Comparison of ENCODE assay signal across 21 cellular contexts in genomic region chr1:3790501-3790923, GRCh38. TPM values are rescaled to one million over a fixed set of nuclear protein-coding genes. Genes with fewer than 3 reads are reported as not detected.
"Had no signal": no experiment of that assay in that cellular context is flagged by ENCODE, and none has a peak within 500 bp of the region (broad histone marks: within the 10 kb centered on the region; RNA-seq: fewer than 3 reads in every experiment).

No MANE protein-coding gene starts in this region.

- H3K27me3 ChIP-seq: brain microvascular endothelial cell, sigmoid colon, thyroid gland had no signal

- H3K4me3 Mint-ChIP-seq: activated T-helper 17 cell treated with anti-CD3 and anti-CD28 coated beads, Interleukin-2, amount 50 U/mL, for 72 hours; nephron progenitor cell had no signal

- FAIRE-seq: keratinocyte, urothelium cell line had no signal

- H3K9me3 Mint-ChIP-seq: activated T-helper 17 cell treated with anti-CD3 and anti-CD28 coated beads, Interleukin-2, amount 50 U/mL, for 72 hours; nephron progenitor cell had no signal

- H3K4me3 ChIP-seq: psoas muscle, sigmoid colon, thyroid gland had no signal

- ATAC-seq: activated T-helper 17 cell treated with anti-CD3 and anti-CD28 coated beads, Interleukin-2, amount 50 U/mL, for 72 hours had no signal

- H3K27ac Mint-ChIP-seq: activated T-helper 17 cell treated with anti-CD3 and anti-CD28 coated beads, Interleukin-2, amount 50 U/mL, for 72 hours had no signal

- H3K27me3 Mint-ChIP-seq: activated T-helper 17 cell treated with anti-CD3 and anti-CD28 coated beads, Interleukin-2, amount 50 U/mL, for 72 hours had no signal

- H3K9me3 ChIP-seq: psoas muscle, sigmoid colon, thyroid gland had no signal

- H3K27ac ChIP-seq: brain microvascular endothelial cell, psoas muscle, sigmoid colon, thyroid gland had no signal

- DNase-seq: activated CD4-positive, alpha-beta T cell treated with anti-CD3 and anti-CD28 coated beads for 1 hour; activated CD4-positive, alpha-beta T cell treated with anti-CD3 and anti-CD28 coated beads, Interleukin-2, amount 50 U/mL, for 4 hours; activated naive CD4-positive, alpha-beta T cell treated with Interleukin-2 at 50 U/mL for 16 hours; anterior cingulate cortex; brain microvascular endothelial cell; cerebellar nuclear complex; effector memory CD4-positive, alpha-beta T cell; foreskin melanocyte; nephron progenitor cell; sigmoid colon; stimulated activated CD4-positive, alpha-beta T cell treated with anti-CD3 and anti-CD28 coated beads, Interleukin-1b, Interleukin-23, amount 100 ng/mL, for 48 hours; thyroid gland had no signal

RNA-seq across cellular contexts. Expression of gene SMIM1, which starts 18.0 kb away (rescaled TPM):
- total RNA-seq: T-helper 1 cell treated with Interleukin-12 subunit alpha and Interleukin-12 subunit beta and Interleukin-4 antibody, amounts not matched to agents 30 ng/mL and 1 ng/mL, for 36 hours had no signal
- polyA plus RNA-seq: fibroblast of lung had no signal

RNA-seq across cellular contexts. Expression of gene CCDC27, which starts 38.3 kb away (rescaled TPM):
- total RNA-seq: activated T-helper 17 cell treated with anti-CD3 and anti-CD28 coated beads, Interleukin-2, amount 50 U/mL, for 72 hours; fibroblast of lung; liver; mesenteric fat pad; osteocyte; sigmoid colon; T-helper 1 cell treated with Interleukin-12 subunit alpha and Interleukin-12 subunit beta and Interleukin-4 antibody, amounts not matched to agents 30 ng/mL and 1 ng/mL, for 36 hours had no signal
- polyA plus RNA-seq: fibroblast of lung, keratinocyte, liver, sigmoid colon had no signal
